In genomic region chr4:113398441-113399143, GRCh38 we compare ENCODE assay signal across 15 cellular contexts.
"Had no signal": no experiment of that assay in that cellular context is flagged by ENCODE, and none has a peak within 500 bp of the region (broad histone marks: within the 10 kb centered on the region; RNA-seq: fewer than 3 reads in every experiment).

No MANE protein-coding gene starts in this region.

- H3K27ac ChIP-seq: body of pancreas, hepatocyte, upper lobe of right lung had no signal

- H2AFZ ChIP-seq: hepatocyte had no signal

- H3K27me3 Mint-ChIP-seq: central memory CD8-positive, alpha-beta T cell; T-helper 17 cell had no signal

- H3K4me2 ChIP-seq: hepatocyte had no signal

- H3K36me3 Mint-ChIP-seq: activated naive CD4-positive, alpha-beta T cell treated with anti-CD3 and anti-CD28 coated beads, Interleukin-2, amount 50 U/mL, for 24 hours had no signal

- H3K79me2 ChIP-seq: hepatocyte had no signal

- H3K4me1 Mint-ChIP-seq: central memory CD8-positive, alpha-beta T cell had no signal

- H3K4me1 ChIP-seq: upper lobe of right lung had no signal

- H3K36me3 ChIP-seq: upper lobe of right lung had no signal

- H3K27ac Mint-ChIP-seq: activated naive CD4-positive, alpha-beta T cell treated with anti-CD3 and anti-CD28 coated beads, Interleukin-2, amount 50 U/mL, for 24 hours; nephron; T-helper 17 cell had no signal

- DNase-seq: activated CD4-positive, alpha-beta T cell treated with anti-CD3 and anti-CD28 coated beads, Interleukin-2, amount 50 U/mL, for 1 hour; activated CD4-positive, CD25-positive, alpha-beta regulatory T cell; activated effector memory CD4-positive, alpha-beta T cell treated with Interleukin-2 at 50 U/mL for 16 hours; body of pancreas; cortex of kidney; effector CD8-positive, alpha-beta T cell; left cardiac atrium; stimulated activated CD4-positive, alpha-beta T cell treated with anti-CD3 and anti-CD28 coated beads, Interleukin-2, amount 100 ng/mL, for 48 hours; stimulated activated naive CD8-positive, alpha-beta T cell treated with anti-CD3 and anti-CD28 coated beads, Interleukin-15, Interleukin-2, amounts not matched to agents 100 U/mL and 50 U/mL, for 24 hours; T-helper 17 cell; upper lobe of right lung had no signal

- H3K27me3 ChIP-seq: body of pancreas, hepatocyte, upper lobe of right lung had no signal

- H3K9me3 Mint-ChIP-seq: activated naive CD4-positive, alpha-beta T cell treated with anti-CD3 and anti-CD28 coated beads, Interleukin-2, amount 50 U/mL, for 24 hours; central memory CD8-positive, alpha-beta T cell; nephron had no signal

- H3K9me3 ChIP-seq: body of pancreas, upper lobe of right lung had no signal

- H3K4me3 Mint-ChIP-seq: activated naive CD4-positive, alpha-beta T cell treated with anti-CD3 and anti-CD28 coated beads, Interleukin-2, amount 50 U/mL, for 24 hours; central memory CD8-positive, alpha-beta T cell; nephron; T-helper 17 cell had no signal

- ATAC-seq: body of pancreas; left cardiac atrium; stimulated activated naive CD8-positive, alpha-beta T cell treated with anti-CD3 and anti-CD28 coated beads, Interleukin-15, Interleukin-2, amounts not matched to agents 100 U/mL and 50 U/mL, for 24 hours; T-helper 17 cell; upper lobe of right lung had no signal

- H3K4me3 ChIP-seq: body of pancreas, hepatocyte, upper lobe of right lung had no signal
